1 cellular context compared by ENCODE assay signal in genomic region chr19:48588670-48589399, GRCh38.
TF ChIP-seq lines count a peak whose summit lies in the region.

No MANE protein-coding gene starts in this region.

TF ChIP-seq in SK-N-SH, 30 proteins besides CTCF, POLR2A, EP300 and RAD21 (continued from another document):
- no peak for TF ChIP-seq IRF3 (IDR thresholded peaks at IDR 0.05; ENCODE audit: low read depth, low read length)
- TF ChIP-seq SIN3A (IDR thresholded peaks at IDR 0.05; ENCODE audit: borderline replicate concordance, low read depth, low read length) = peak; percentile 53; the same call in 1 of the 2 replicates
- TF ChIP-seq, protein P1, sequence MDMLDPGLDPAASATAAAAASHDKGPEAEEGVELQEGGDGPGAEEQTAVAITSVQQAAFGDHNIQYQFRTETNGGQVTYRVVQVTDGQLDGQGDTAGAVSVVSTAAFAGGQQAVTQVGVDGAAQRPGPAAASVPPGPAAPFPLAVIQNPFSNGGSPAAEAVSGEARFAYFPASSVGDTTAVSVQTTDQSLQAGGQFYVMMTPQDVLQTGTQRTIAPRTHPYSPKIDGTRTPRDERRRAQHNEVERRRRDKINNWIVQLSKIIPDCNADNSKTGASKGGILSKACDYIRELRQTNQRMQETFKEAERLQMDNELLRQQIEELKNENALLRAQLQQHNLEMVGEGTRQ (IDR thresholded peaks at IDR 0.05; ENCODE audit: borderline replicate concordance, low read depth, low read length) = no peak
- TF ChIP-seq TAF1 (IDR thresholded peaks at IDR 0.05; ENCODE audit: borderline replicate concordance, low read depth, low read length) = no peak; the same call in 1 of the 2 replicates
- TF ChIP-seq RFX5 (IDR thresholded peaks at IDR 0.05; ENCODE audit: low read length) = no peak
- peak; percentile 37; the same call in 1 of the 2 replicates for TF ChIP-seq FOSL2 (IDR thresholded peaks at IDR 0.05; ENCODE audit: borderline replicate concordance, low read depth)
- peak; percentile 60 for TF ChIP-seq MAX (IDR thresholded peaks at IDR 0.05; ENCODE audit: low read depth)
- no peak for TF ChIP-seq JUND (IDR thresholded peaks at IDR 0.05)
- TF ChIP-seq MXI1 (IDR thresholded peaks at IDR 0.05; ENCODE audit: low read depth, low read length) = peak; percentile 57; the same call in 1 of the 2 replicates
- no peak for TF ChIP-seq YY1 (IDR thresholded peaks at IDR 0.05; ENCODE audit: low read depth)
- no peak for TF ChIP-seq POLR2AphosphoS5 (IDR thresholded peaks at IDR 0.05; ENCODE audit: low read depth, low read length)
- no peak for TF ChIP-seq CHD2 (IDR thresholded peaks at IDR 0.05; ENCODE audit: low read length, partially characterized antibody)
- no peak for TF ChIP-seq NRF1 (IDR thresholded peaks at IDR 0.05; ENCODE audit: low read depth, low read length)
- TF ChIP-seq, protein P2, sequence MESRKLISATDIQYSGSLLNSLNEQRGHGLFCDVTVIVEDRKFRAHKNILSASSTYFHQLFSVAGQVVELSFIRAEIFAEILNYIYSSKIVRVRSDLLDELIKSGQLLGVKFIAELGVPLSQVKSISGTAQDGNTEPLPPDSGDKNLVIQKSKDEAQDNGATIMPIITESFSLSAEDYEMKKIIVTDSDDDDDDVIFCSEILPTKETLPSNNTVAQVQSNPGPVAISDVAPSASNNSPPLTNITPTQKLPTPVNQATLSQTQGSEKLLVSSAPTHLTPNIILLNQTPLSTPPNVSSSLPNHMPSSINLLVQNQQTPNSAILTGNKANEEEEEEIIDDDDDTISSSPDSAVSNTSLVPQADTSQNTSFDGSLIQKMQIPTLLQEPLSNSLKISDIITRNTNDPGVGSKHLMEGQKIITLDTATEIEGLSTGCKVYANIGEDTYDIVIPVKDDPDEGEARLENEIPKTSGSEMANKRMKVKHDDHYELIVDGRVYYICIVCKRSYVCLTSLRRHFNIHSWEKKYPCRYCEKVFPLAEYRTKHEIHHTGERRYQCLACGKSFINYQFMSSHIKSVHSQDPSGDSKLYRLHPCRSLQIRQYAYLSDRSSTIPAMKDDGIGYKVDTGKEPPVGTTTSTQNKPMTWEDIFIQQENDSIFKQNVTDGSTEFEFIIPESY (IDR thresholded peaks at IDR 0.05; ENCODE audit: borderline replicate concordance, low read depth) = no peak
- peak; percentile 33; the same call in 1 of the 2 replicates for TF ChIP-seq RXRA (IDR thresholded peaks at IDR 0.05; ENCODE audit: borderline replicate concordance, low read depth)
- TF ChIP-seq, protein P3, sequence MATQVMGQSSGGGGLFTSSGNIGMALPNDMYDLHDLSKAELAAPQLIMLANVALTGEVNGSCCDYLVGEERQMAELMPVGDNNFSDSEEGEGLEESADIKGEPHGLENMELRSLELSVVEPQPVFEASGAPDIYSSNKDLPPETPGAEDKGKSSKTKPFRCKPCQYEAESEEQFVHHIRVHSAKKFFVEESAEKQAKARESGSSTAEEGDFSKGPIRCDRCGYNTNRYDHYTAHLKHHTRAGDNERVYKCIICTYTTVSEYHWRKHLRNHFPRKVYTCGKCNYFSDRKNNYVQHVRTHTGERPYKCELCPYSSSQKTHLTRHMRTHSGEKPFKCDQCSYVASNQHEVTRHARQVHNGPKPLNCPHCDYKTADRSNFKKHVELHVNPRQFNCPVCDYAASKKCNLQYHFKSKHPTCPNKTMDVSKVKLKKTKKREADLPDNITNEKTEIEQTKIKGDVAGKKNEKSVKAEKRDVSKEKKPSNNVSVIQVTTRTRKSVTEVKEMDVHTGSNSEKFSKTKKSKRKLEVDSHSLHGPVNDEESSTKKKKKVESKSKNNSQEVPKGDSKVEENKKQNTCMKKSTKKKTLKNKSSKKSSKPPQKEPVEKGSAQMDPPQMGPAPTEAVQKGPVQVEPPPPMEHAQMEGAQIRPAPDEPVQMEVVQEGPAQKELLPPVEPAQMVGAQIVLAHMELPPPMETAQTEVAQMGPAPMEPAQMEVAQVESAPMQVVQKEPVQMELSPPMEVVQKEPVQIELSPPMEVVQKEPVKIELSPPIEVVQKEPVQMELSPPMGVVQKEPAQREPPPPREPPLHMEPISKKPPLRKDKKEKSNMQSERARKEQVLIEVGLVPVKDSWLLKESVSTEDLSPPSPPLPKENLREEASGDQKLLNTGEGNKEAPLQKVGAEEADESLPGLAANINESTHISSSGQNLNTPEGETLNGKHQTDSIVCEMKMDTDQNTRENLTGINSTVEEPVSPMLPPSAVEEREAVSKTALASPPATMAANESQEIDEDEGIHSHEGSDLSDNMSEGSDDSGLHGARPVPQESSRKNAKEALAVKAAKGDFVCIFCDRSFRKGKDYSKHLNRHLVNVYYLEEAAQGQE (IDR thresholded peaks at IDR 0.05; ENCODE audit: low read depth, low read length) = no peak
- TF ChIP-seq MEF2A (IDR thresholded peaks at IDR 0.05; ENCODE audit: borderline replicate concordance, low read depth) = no peak
- TF ChIP-seq FOXJ3 (CRISPR knock-in tag; IDR thresholded peaks at IDR 0.05) = no peak
- no peak for TF ChIP-seq FOXM1 (IDR thresholded peaks at IDR 0.05; ENCODE audit: low read depth)
- no peak for TF ChIP-seq EZH2phosphoT487 (IDR thresholded peaks at IDR 0.05; ENCODE audit: borderline replicate concordance, low read depth)
